In genomic region chr12:64833928-64834327, GRCh38 we compare ENCODE assay signal across 25 cellular contexts.
"Had no signal": no experiment of that assay in that cellular context is flagged by ENCODE, and none has a peak within 500 bp of the region (broad histone marks: within the 10 kb centered on the region; RNA-seq: fewer than 3 reads in every experiment).

No MANE protein-coding gene starts in this region.

- H3K4me1 ChIP-seq: colonic mucosa, esophagus squamous epithelium, gastrocnemius medialis, heart right ventricle, left lung, lower lobe of right lung had no signal

- H3K36me3 ChIP-seq: colonic mucosa, gastrocnemius medialis had no signal

- DNase-seq: colonic mucosa; cortex of kidney; effector CD8-positive, alpha-beta T cell; effector memory CD8-positive, alpha-beta T cell; endodermal cell; erythroblast; esophagus squamous epithelium; foreskin fibroblast; foreskin melanocyte; gastrocnemius medialis; glutamatergic neuron; head of caudate nucleus; heart right ventricle; hippocampal formation; left cardiac atrium; left lung; left ventricle myocardium superior; lower lobe of right lung; mesenchymal stem cell; mucosa of descending colon; naive B cell had no signal

- H3K4me3 ChIP-seq: colonic mucosa, esophagus squamous epithelium, gastrocnemius medialis, heart right ventricle, left lung, lower lobe of right lung, mucosa of descending colon had no signal

- H3K9me3 ChIP-seq: colonic mucosa, gastrocnemius medialis, left lung, lower lobe of right lung, mucosa of descending colon had no signal

- H3K27me3 ChIP-seq: colonic mucosa had no signal

- FAIRE-seq: endometrium, keratinocyte had no signal

- ATAC-seq: effector memory CD8-positive, alpha-beta T cell; esophagus mucosa; gastrocnemius medialis; heart right ventricle; left cardiac atrium; left lung; left ventricle myocardium superior; lower lobe of right lung; mucosa of descending colon had no signal

- H3K27ac ChIP-seq: colonic mucosa, epithelial cell of prostate, esophagus squamous epithelium, gastrocnemius medialis, heart right ventricle, left lung, lower lobe of right lung had no signal
